Comparison of ENCODE assay signal across 8 cellular contexts in genomic region chr7:140696024-140696678, GRCh38. TPM values are rescaled to one million over a fixed set of nuclear protein-coding genes. Genes with fewer than 3 reads are reported as not detected.
DNase-seq lines count a peak whose midpoint lies in the region; ATAC-seq and TF ChIP-seq lines count a peak whose summit lies in the region.

No MANE protein-coding gene starts in this region.

- H3K4me3 ChIP-seq in parathyroid adenoma (ENCODE audit: low read depth, low read length), result peak overlapping the region; percentile 86
- peak overlapping the region; percentile 66 to 95 for H3K4me3 ChIP-seq in tibial artery

- H3K27ac ChIP-seq in parathyroid adenoma, result peak overlapping the region; percentile 91
- peak overlapping the region; percentile 85 to 95 for H3K27ac ChIP-seq in tibial artery

- peak overlapping the region; percentile 87 for H2AFZ ChIP-seq in parathyroid adenoma

- H3K4me1 ChIP-seq in parathyroid adenoma (peaks cover 11% of the 10 kb centered on the region), tibial artery (peaks cover 0 to 25% (median 15%) of the 10 kb centered on the region in 4 donors)

- peaks cover 4% of the 10 kb centered on the region for H3K36me3 Mint-ChIP-seq in activated naive CD8-positive, alpha-beta T cell

- H3K9ac ChIP-seq in parathyroid adenoma, result peak overlapping the region; percentile 51

- H3K27me3 Mint-ChIP-seq in activated naive CD8-positive, alpha-beta T cell, result no peaks in the 10 kb centered on the region

- no peaks in the 10 kb centered on the region for H3K9me3 ChIP-seq in parathyroid adenoma (ENCODE audit: control insufficient read depth, low read length)
- no peaks in the 10 kb centered on the region for H3K9me3 ChIP-seq in tibial artery

- peaks cover 31% of the 10 kb centered on the region for H3K4me1 Mint-ChIP-seq in activated naive CD8-positive, alpha-beta T cell (ENCODE audit: low read depth)

- TF ChIP-seq CTCF in parathyroid adenoma (IDR thresholded peaks at IDR 0.05), result no peak
- no peak for TF ChIP-seq CTCF in tibial artery (IDR thresholded peaks at IDR 0.05)

- peak overlapping the region; percentile 93 for H3K27ac Mint-ChIP-seq in activated naive CD8-positive, alpha-beta T cell

- peak overlapping the region; percentile 81 for H3K4me2 ChIP-seq in parathyroid adenoma (ENCODE audit: low read length)

- H3K4me3 Mint-ChIP-seq in activated naive CD8-positive, alpha-beta T cell, result peak overlapping the region; percentile 92

- H3K36me3 ChIP-seq in parathyroid adenoma (ENCODE audit: control insufficient read depth, insufficient read depth, low read length) (no peaks in the 10 kb centered on the region), tibial artery (peaks cover 0 to 28% (median 0%) of the 10 kb centered on the region in 3 donors)

- H3K79me2 ChIP-seq in parathyroid adenoma, result peaks cover 26% of the 10 kb centered on the region

- peak; percentile 96 for DNase-seq in Daoy (ENCODE audit: low read depth)
- peak; percentile 94 for DNase-seq in RKO (ENCODE audit: low spot score)
- peak; percentile 98 for DNase-seq in Right ventricle myocardium superior
- DNase-seq in tibial artery, result peak; percentile 95 to 96
- DNase-seq in GDM1 (lab: John Stamatoyannopoulos, UW), result no peak

- H3K27me3 ChIP-seq in parathyroid adenoma (ENCODE audit: control insufficient read depth, insufficient read depth, low read length) (no peaks in the 10 kb centered on the region), tibial artery (no peaks in the 10 kb centered on the region)

- no peaks in the 10 kb centered on the region for H3K9me3 Mint-ChIP-seq in activated naive CD8-positive, alpha-beta T cell (ENCODE audit: low read depth)

- peak; percentile 90 for ATAC-seq in HG03025 (IDR thresholded peaks at IDR 0.05; ENCODE audit: low FRiP score, unreplicated experiment)
- ATAC-seq in Right ventricle myocardium superior (ENCODE audit: poor library complexity), result peak; percentile 98

- intact Hi-C loops in Right ventricle myocardium superior (cut with DNase I), result no loop called here
- intact Hi-C loops in tibial artery (cut with DNase I; ENCODE audit: low total_unique reads), result no loop called here

RNA-seq across cellular contexts. Expression of gene NDUFB2, which starts 0.4 kb away (rescaled TPM):
- 404 and 566 TPM in 2 replicates for total RNA-seq in Daoy (2014; rRNA removed; shearing (Covaris generic))
- 808 TPM for total RNA-seq in Right ventricle myocardium superior

RNA-seq across cellular contexts. Expression of gene ADCK2, which starts 23.4 kb away (rescaled TPM):
- total RNA-seq in Daoy (2014; rRNA removed; shearing (Covaris generic)), result 15.0 and 15.4 TPM in 2 replicates
- total RNA-seq in Right ventricle myocardium superior, result 9.2 TPM

RNA-seq across cellular contexts. Expression of gene DENND2A, which starts 55.5 kb away (rescaled TPM):
- 5.4 and 6.5 TPM in 2 replicates for total RNA-seq in Daoy (2014; rRNA removed; shearing (Covaris generic))
- total RNA-seq in Right ventricle myocardium superior, result 11.6 TPM
